Comparison of ENCODE assay signal across 1 cellular context in the genomic region with DNA sequence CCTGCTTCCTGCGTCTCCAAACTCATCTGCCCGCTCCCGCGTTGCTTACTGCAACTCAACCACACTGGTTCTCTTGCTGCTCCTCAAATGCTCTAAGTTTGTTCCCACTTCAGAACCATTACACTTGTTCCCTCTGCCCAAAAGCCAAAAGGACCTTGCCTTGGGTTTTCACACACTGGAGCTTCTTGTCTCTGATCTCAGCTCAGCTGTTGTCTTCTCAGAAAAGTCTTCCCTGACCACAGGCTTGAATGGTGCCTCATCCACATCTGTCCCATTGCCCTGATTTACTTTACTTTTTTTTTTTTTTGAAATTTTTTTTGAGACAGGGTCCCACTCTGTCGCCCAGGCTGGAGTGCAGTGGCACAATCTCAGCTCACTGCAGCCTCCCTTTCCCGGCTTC.
TF ChIP-seq lines count a peak whose summit lies in the region.

No MANE protein-coding gene starts in this region.

TF ChIP-seq in SK-N-SH, 30 proteins besides CTCF, POLR2A, EP300 and RAD21 (continued from another document):
- TF ChIP-seq MAX (IDR thresholded peaks at IDR 0.05; ENCODE audit: low read depth) (no peak), POLR2AphosphoS5 (IDR thresholded peaks at IDR 0.05; ENCODE audit: low read depth, low read length) (no peak), RXRA (IDR thresholded peaks at IDR 0.05; ENCODE audit: borderline replicate concordance, low read depth) (no peak), NFIC (IDR thresholded peaks at IDR 0.05; ENCODE audit: borderline replicate concordance) (no peak), NRF1 (IDR thresholded peaks at IDR 0.05; ENCODE audit: low read depth, low read length) (no peak), MXI1 (IDR thresholded peaks at IDR 0.05; ENCODE audit: low read depth, low read length) (no peak), FOSL2 (IDR thresholded peaks at IDR 0.05; ENCODE audit: borderline replicate concordance, low read depth) (no peak)
